Comparison of ENCODE assay signal across 31 cellular contexts in genomic region chr3:89373459-89373858, GRCh38.
"Had no signal": no experiment of that assay in that cellular context is flagged by ENCODE, and none has a peak within 500 bp of the region (broad histone marks: within the 10 kb centered on the region; RNA-seq: fewer than 3 reads in every experiment).

No MANE protein-coding gene starts in this region.

- H3K27me3 ChIP-seq: adrenal gland, body of pancreas, esophagus muscularis mucosa, foreskin keratinocyte, gastrocnemius medialis, heart left ventricle had no signal

- H3K4me3 ChIP-seq: adrenal gland, body of pancreas, esophagus muscularis mucosa, gastrocnemius medialis, heart left ventricle had no signal

- DNase-seq: activated CD4-positive, alpha-beta memory T cell treated with anti-CD3 and anti-CD28 coated beads for 36 hours; activated CD4-positive, alpha-beta T cell treated with anti-CD3 and anti-CD28 coated beads for 36 hours; activated CD4-positive, alpha-beta T cell treated with anti-CD3 and anti-CD28 coated beads, Interleukin-2, amount 10 ng/mL, durations not matched to agents 24 days and 14 days; activated CD4-positive, CD25-positive, alpha-beta regulatory T cell; activated CD4-positive, CD25-positive, alpha-beta regulatory T cell treated with anti-CD3 and anti-CD28 coated beads, Interleukin-2, amount 50 U/mL, for 72 hours; activated CD8-positive, alpha-beta memory T cell treated with anti-CD3 and anti-CD28 coated beads, Interleukin-2, amount 50 U/mL, for 48 hours; activated effector memory CD4-positive, alpha-beta T cell treated with anti-CD3 and anti-CD28 coated beads, Interleukin-2, amount 50 U/mL, for 16 hours; activated naive CD4-positive, alpha-beta T cell treated with anti-CD3 and anti-CD28 coated beads for 36 hours; activated naive CD8-positive, alpha-beta T cell treated with anti-CD3 and anti-CD28 coated beads for 36 hours; activated naive CD8-positive, alpha-beta T cell treated with anti-CD3 and anti-CD28 coated beads, Interleukin-2, amount 50 U/mL, for 24 hours; activated T-cell treated with anti-CD3 and anti-CD28 coated beads for 4 hours; activated T-cell treated with anti-CD3 and anti-CD28 coated beads, Interleukin-2, amount 50 U/mL, for 4 hours; adrenal gland; amygdala; aorta; body of pancreas; caudate nucleus; cortex of kidney; dermis blood vessel endothelial cell; effector CD4-positive, alpha-beta T cell; effector memory CD8-positive, alpha-beta T cell; erythroblast; foreskin keratinocyte; gastrocnemius medialis; glutamatergic neuron; heart left ventricle; T-helper 1 cell; T-helper 17 cell; T1000; WERI-Rb-1 had no signal

- H3K9me3 ChIP-seq: adrenal gland, body of pancreas, gastrocnemius medialis had no signal

- ATAC-seq: activated CD4-positive, alpha-beta T cell treated with anti-CD3 and anti-CD28 coated beads for 36 hours; activated naive CD8-positive, alpha-beta T cell treated with anti-CD3 and anti-CD28 coated beads, Interleukin-2, amount 50 U/mL, for 24 hours; activated T-cell treated with anti-CD3 and anti-CD28 coated beads, Interleukin-2, amount 50 U/mL, for 4 hours; body of pancreas; effector memory CD8-positive, alpha-beta T cell; gastrocnemius medialis; heart left ventricle; T-helper 17 cell had no signal

- H3K27ac ChIP-seq: adrenal gland, body of pancreas, esophagus muscularis mucosa, foreskin keratinocyte, gastrocnemius medialis, heart left ventricle, WERI-Rb-1 had no signal

- H3K36me3 ChIP-seq: adrenal gland, esophagus muscularis mucosa, gastrocnemius medialis, heart left ventricle, WERI-Rb-1 had no signal

- H3K4me1 ChIP-seq: adrenal gland, body of pancreas, gastrocnemius medialis, heart left ventricle had no signal
